ENCODE assay signal across 8 cellular contexts in the genomic region with DNA sequence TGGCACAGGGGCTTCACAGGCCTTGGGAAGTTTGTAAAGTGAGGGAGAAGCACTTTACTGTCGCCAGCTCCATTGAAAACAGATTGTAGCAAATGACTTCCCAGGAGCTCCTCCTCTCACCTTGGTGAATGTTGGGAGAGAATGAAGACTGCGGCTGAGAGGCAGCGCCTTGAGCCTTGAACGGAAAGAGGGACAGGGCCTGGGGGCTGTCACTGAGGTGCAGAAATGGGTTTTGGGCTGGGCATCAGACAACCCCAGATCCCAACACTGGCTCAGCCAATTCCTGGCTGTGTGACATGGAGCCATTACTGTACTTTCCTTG. TPM values are rescaled to one million over a fixed set of nuclear protein-coding genes. Genes with fewer than 3 reads are reported as not detected.
A peak's percentile ranks its signal among the peaks of the same experiment; 100 is the strongest.
DNase-seq lines count a peak whose midpoint lies in the region; TF ChIP-seq lines count a peak whose summit lies in the region.

No MANE protein-coding gene starts in this region.

- H3K36me3 Mint-ChIP-seq in endothelial cell (ENCODE audit: low read depth, unreplicated experiment) = no peaks in the 10 kb centered on the region

- H3F3A ChIP-seq in MM.1S (ENCODE audit: insufficient read depth, low read length) = no peaks in the 10 kb centered on the region

- H3K27ac Mint-ChIP-seq in endothelial cell (ENCODE audit: unreplicated experiment) = no peak overlapping the region

- no peaks in the 10 kb centered on the region for H3K36me3 ChIP-seq in MM.1S (replicated peaks; ENCODE audit: insufficient read depth, low read length)
- H3K36me3 ChIP-seq in parathyroid adenoma (ENCODE audit: control insufficient read depth, insufficient read depth, low read length) = no peaks in the 10 kb centered on the region

- TF ChIP-seq CTCF in MM.1S (IDR thresholded peaks at IDR 0.05; ENCODE audit: low read length) (no peak), endothelial cell (IDR thresholded peaks at IDR 0.05; ENCODE audit: unreplicated experiment) (no peak), parathyroid adenoma (IDR thresholded peaks at IDR 0.05) (no peak)

- peak; percentile 56 for DNase-seq in DMS153 treated with DMSO at 0.1 percent for 48 hours (lab: John Stamatoyannopoulos, UW; ENCODE audit: unreplicated experiment)
- no peak for DNase-seq in DMS153 (lab: John Stamatoyannopoulos, UW)
- DNase-seq in MM.1S = no peak
- DNase-seq in endothelial cell (ENCODE audit: low spot score) = no peak
- no peak for DNase-seq in middle frontal gyrus (ENCODE audit: extremely low spot score, low spot score)
- DNase-seq in NCI-H2029 (lab: John Stamatoyannopoulos, UW) = no peak
- DNase-seq in retina = no peak

- no peaks in the 10 kb centered on the region for H4K20me1 ChIP-seq in MM.1S (ENCODE audit: insufficient read depth, low read length)

- H3K27ac ChIP-seq in MM.1S (ENCODE audit: low read length) (peak overlapping the region; percentile 40; the same call in 1 of the 2 replicates), parathyroid adenoma (peak overlapping the region; percentile 89)

- H3K4me1 ChIP-seq in MM.1S (ENCODE audit: low read length) (peaks cover 14% of the 10 kb centered on the region), parathyroid adenoma (peaks cover 8% of the 10 kb centered on the region)

- H3K79me2 ChIP-seq in MM.1S (ENCODE audit: low read length) (no peaks in the 10 kb centered on the region), parathyroid adenoma (peaks cover 7% of the 10 kb centered on the region)

- H3K27me3 ChIP-seq in MM.1S (replicated peaks; ENCODE audit: insufficient read depth, low read length) (no peaks in the 10 kb centered on the region), parathyroid adenoma (ENCODE audit: control insufficient read depth, insufficient read depth, low read length) (no peaks in the 10 kb centered on the region)

- H3K9me3 Mint-ChIP-seq in endothelial cell (ENCODE audit: unreplicated experiment) = no peaks in the 10 kb centered on the region

- peak overlapping the region; percentile 72 for H3K4me2 ChIP-seq in MM.1S (ENCODE audit: low read depth, low read length)
- H3K4me2 ChIP-seq in parathyroid adenoma (ENCODE audit: low read length) = peak overlapping the region; percentile 96

- H3K27me3 Mint-ChIP-seq in endothelial cell (ENCODE audit: unreplicated experiment) = peaks cover 6% of the 10 kb centered on the region

- H3K4me1 Mint-ChIP-seq in endothelial cell (ENCODE audit: unreplicated experiment) = peaks cover 16% of the 10 kb centered on the region

- H3K9me2 ChIP-seq in MM.1S (replicated peaks; ENCODE audit: insufficient read depth, low read length) = no peaks in the 10 kb centered on the region

- H3K4me3 Mint-ChIP-seq in endothelial cell (ENCODE audit: unreplicated experiment) = peak overlapping the region; percentile 91

- peak overlapping the region; percentile 85 for H3K4me3 ChIP-seq in MM.1S (ENCODE audit: low read length)
- peak overlapping the region; percentile 84 for H3K4me3 ChIP-seq in parathyroid adenoma (ENCODE audit: low read depth, low read length)

- H2AFZ ChIP-seq in MM.1S (ENCODE audit: low read length) = peak overlapping the region; percentile 85
- peak overlapping the region; percentile 98 for H2AFZ ChIP-seq in parathyroid adenoma

- peak overlapping the region; percentile 87; the same call in 1 of the 2 replicates for H3K9ac ChIP-seq in MM.1S (ENCODE audit: low read length)
- H3K9ac ChIP-seq in parathyroid adenoma = peak overlapping the region; percentile 90

- H3K9me3 ChIP-seq in MM.1S (replicated peaks; ENCODE audit: insufficient read depth, low read length) (no peaks in the 10 kb centered on the region), parathyroid adenoma (ENCODE audit: control insufficient read depth, low read length) (no peaks in the 10 kb centered on the region)

RNA-seq across cellular contexts. Expression of a gene that starts 0.6 kb away (rescaled TPM):
- total RNA-seq in endothelial cell (ENCODE audit: unreplicated experiment) = 51.3 TPM
